ENCODE assay signal across 12 cellular contexts in genomic region chrX:38882894-38883620, GRCh38.
A peak's percentile ranks its signal among the peaks of the same experiment; 100 is the strongest.
DNase-seq lines count a peak whose midpoint lies in the region; ATAC-seq lines count a peak whose summit lies in the region.
"Had no signal": no experiment of that assay in that cellular context is flagged by ENCODE, and none has a peak within 500 bp of the region (broad histone marks: within the 10 kb centered on the region; RNA-seq: fewer than 3 reads in every experiment).

No MANE protein-coding gene starts in this region.

- in situ Hi-C loops in ACHN (cut with HindIII; ENCODE audit: low pct_ligation_motif_present, low pct_unique_long_range_greater_than_20kb, low sequenced_read_pairs), result no loop called here

- no peak for ATAC-seq in activated CD4-positive, CD25-positive, alpha-beta regulatory T cell treated with anti-CD3 and anti-CD28 coated beads, Interleukin-2, amount 50 U/mL, for 24 hours
- ATAC-seq in GM21529 (IDR thresholded peaks at IDR 0.05; ENCODE audit: unreplicated experiment) (no peak), HG02938 (IDR thresholded peaks at IDR 0.05; ENCODE audit: unreplicated experiment) (no peak), GM21515 (IDR thresholded peaks at IDR 0.05; ENCODE audit: unreplicated experiment) (no peak)
- ATAC-seq: stimulated activated naive B cell treated with anti-CD40 and anti-IgM and Interleukin-4, amounts not matched to agents 10 μg/mL and 1 μg/mL and 100 μg/mL, for 72 hours had no signal

- DNase-seq in ACHN, result peak; percentile 4
- peak; percentile 55 for DNase-seq in H4 (ENCODE audit: low spot score)
- DNase-seq in RPMI8226, result peak; percentile 19
- peak; percentile 69 for DNase-seq in fibroblast of peridontal ligament (ENCODE audit: extremely low read depth)
- DNase-seq: KBM-7; NCI-H524; stimulated activated CD4-positive, alpha-beta T cell treated with anti-CD3 and anti-CD28 coated beads, Interleukin-15, amount 100 ng/mL, for 24 hours; stimulated activated naive B cell treated with anti-CD40 and anti-IgM and Interleukin-4, amounts not matched to agents 10 μg/mL and 1 μg/mL and 100 μg/mL, for 72 hours had no signal

Comparison
In these comparisons a context has a peak if more than half of its experiments do, and no peak if none do; other contexts are left out.
1. DNase-seq: peak in every context shown above with its lines; median percentile 69 in fibroblast of peridontal ligament; 55 in H4; 19 in RPMI8226; 4 in ACHN.